Comparison of ENCODE assay signal across 37 cellular contexts in the genomic region with DNA sequence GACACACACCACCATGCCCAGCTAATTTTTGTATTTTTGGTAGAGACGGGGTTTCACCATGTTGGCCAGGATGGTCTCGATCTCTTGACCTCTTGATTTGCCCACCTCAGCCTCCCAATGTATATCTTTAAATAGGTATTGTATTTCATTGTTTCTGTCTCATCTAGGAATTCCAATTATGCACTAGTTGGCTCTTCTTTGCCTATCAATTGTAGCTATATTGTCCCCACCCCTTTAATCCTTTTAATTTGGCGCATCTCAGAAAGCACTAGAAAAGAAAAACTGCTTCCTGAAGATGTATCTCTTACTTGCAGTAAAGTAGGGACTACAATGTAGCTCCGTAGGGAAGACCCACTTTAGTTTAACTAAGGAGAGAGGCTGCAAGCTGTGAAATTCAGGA.
"Had no signal": no experiment of that assay in that cellular context is flagged by ENCODE, and none has a peak within 500 bp of the region (broad histone marks: within the 10 kb centered on the region; RNA-seq: fewer than 3 reads in every experiment).

No MANE protein-coding gene starts in this region.

- H3K9me3 ChIP-seq: adrenal gland, ascending aorta, breast epithelium had no signal

- H3K4me3 Mint-ChIP-seq: activated naive CD4-positive, alpha-beta T cell treated with anti-CD3 and anti-CD28 coated beads for 36 hours; activated naive CD4-positive, alpha-beta T cell treated with anti-CD3 and anti-CD28 coated beads, Interleukin-2, amount 10 ng/mL, durations not matched to agents 7 days and 5 days; activated naive CD4-positive, alpha-beta T cell treated with anti-CD3 and anti-CD28 coated beads, Interleukin-2, amount 50 U/mL, for 24 hours; activated naive CD8-positive, alpha-beta T cell; activated naive CD8-positive, alpha-beta T cell treated with anti-CD3 and anti-CD28 coated beads for 36 hours; activated naive CD8-positive, alpha-beta T cell treated with anti-CD3 and anti-CD28 coated beads, Interleukin-2, amount 10 ng/mL, durations not matched to agents 7 days and 5 days; activated naive CD8-positive, alpha-beta T cell treated with anti-CD3 and anti-CD28 coated beads, Interleukin-2, amount 50 U/mL, for 24 hours; activated T-cell treated with anti-CD3 and anti-CD28 coated beads, Interleukin-2, amount 50 U/mL, for 24 hours; activated T-cell treated with anti-CD3 and anti-CD28 coated beads, Interleukin-2, amount 50 U/mL, for 4 hours; activated T-cell treated with anti-CD3 and anti-CD28 coated beads, Interleukin-2, amount 50 U/mL, for 72 hours; activated T-helper 1 cell treated with anti-CD3 and anti-CD28 coated beads, Interleukin-12 subunit alpha, Interleukin-12 subunit beta, Interleukin-2, Interleukin-4 antibody, amounts not matched to agents 30 ng/mL and 10 ng/mL and 1 ng/mL, durations not matched to agents 14 hours and 24 hours and 36 hours; activated T-helper 17 cell treated with anti-CD3 and anti-CD28 coated beads, Interleukin-2, amount 50 U/mL, for 72 hours; brain; central memory CD8-positive, alpha-beta T cell had no signal

- H3K4me1 ChIP-seq: adrenal gland, ascending aorta, breast epithelium had no signal

- H3K4me1 Mint-ChIP-seq: activated naive CD8-positive, alpha-beta T cell treated with anti-CD3 and anti-CD28 coated beads for 36 hours; brain; central memory CD8-positive, alpha-beta T cell had no signal

- H3K27me3 Mint-ChIP-seq: activated naive CD4-positive, alpha-beta T cell treated with anti-CD3 and anti-CD28 coated beads, Interleukin-2, amount 10 ng/mL, durations not matched to agents 7 days and 5 days; activated naive CD4-positive, alpha-beta T cell treated with anti-CD3 and anti-CD28 coated beads, Interleukin-2, amount 50 U/mL, for 24 hours; activated naive CD8-positive, alpha-beta T cell; activated naive CD8-positive, alpha-beta T cell treated with anti-CD3 and anti-CD28 coated beads for 36 hours; activated naive CD8-positive, alpha-beta T cell treated with anti-CD3 and anti-CD28 coated beads, Interleukin-2, amount 10 ng/mL, durations not matched to agents 7 days and 5 days; activated naive CD8-positive, alpha-beta T cell treated with anti-CD3 and anti-CD28 coated beads, Interleukin-2, amount 50 U/mL, for 24 hours; activated T-cell treated with anti-CD3 and anti-CD28 coated beads, Interleukin-2, amount 50 U/mL, for 24 hours; activated T-helper 17 cell treated with anti-CD3 and anti-CD28 coated beads, Interleukin-2, amount 50 U/mL, for 72 hours; brain; central memory CD8-positive, alpha-beta T cell had no signal

- H3K27ac Mint-ChIP-seq: activated naive CD4-positive, alpha-beta T cell treated with anti-CD3 and anti-CD28 coated beads for 36 hours; activated naive CD4-positive, alpha-beta T cell treated with anti-CD3 and anti-CD28 coated beads, Interleukin-2, amount 10 ng/mL, durations not matched to agents 7 days and 5 days; activated naive CD4-positive, alpha-beta T cell treated with anti-CD3 and anti-CD28 coated beads, Interleukin-2, amount 50 U/mL, for 24 hours; activated naive CD4-positive, alpha-beta T cell treated with anti-CD3 and anti-CD28 coated beads, Interleukin-2, amount 50 U/mL, for 72 hours; activated naive CD8-positive, alpha-beta T cell; activated naive CD8-positive, alpha-beta T cell treated with anti-CD3 and anti-CD28 coated beads for 36 hours; activated naive CD8-positive, alpha-beta T cell treated with anti-CD3 and anti-CD28 coated beads, Interleukin-2, amount 10 ng/mL, durations not matched to agents 7 days and 5 days; activated naive CD8-positive, alpha-beta T cell treated with anti-CD3 and anti-CD28 coated beads, Interleukin-2, amount 50 U/mL, for 24 hours; activated T-cell treated with anti-CD3 and anti-CD28 coated beads, Interleukin-2, amount 50 U/mL, for 24 hours; activated T-cell treated with anti-CD3 and anti-CD28 coated beads, Interleukin-2, amount 50 U/mL, for 72 hours; activated T-helper 1 cell treated with anti-CD3 and anti-CD28 coated beads, Interleukin-12 subunit alpha, Interleukin-12 subunit beta, Interleukin-2, Interleukin-4 antibody, amounts not matched to agents 30 ng/mL and 10 ng/mL and 1 ng/mL, durations not matched to agents 14 hours and 24 hours and 36 hours; activated T-helper 17 cell treated with anti-CD3 and anti-CD28 coated beads, Interleukin-2, amount 50 U/mL, for 72 hours; activated T-helper 2 cell treated with anti-CD3 and anti-CD28 coated beads, Interferon-gamma antibody, Interleukin-2, Interleukin-4, amounts not matched to agents 10 μg/mL and 5 μg/mL and 100 μg/mL, durations not matched to agents 14 hours and 24 hours and 36 hours; brain had no signal

- H3K4me3 ChIP-seq: adrenal gland, ascending aorta, breast epithelium, cardiac muscle cell had no signal

- H3K36me3 ChIP-seq: adrenal gland, brain microvascular endothelial cell, breast epithelium, cardiac muscle cell had no signal

- H3K9me3 Mint-ChIP-seq: activated naive CD4-positive, alpha-beta T cell treated with anti-CD3 and anti-CD28 coated beads for 36 hours; activated naive CD4-positive, alpha-beta T cell treated with anti-CD3 and anti-CD28 coated beads, Interleukin-2, amount 10 ng/mL, durations not matched to agents 7 days and 5 days; activated naive CD4-positive, alpha-beta T cell treated with anti-CD3 and anti-CD28 coated beads, Interleukin-2, amount 50 U/mL, for 24 hours; activated naive CD4-positive, alpha-beta T cell treated with anti-CD3 and anti-CD28 coated beads, Interleukin-2, amount 50 U/mL, for 72 hours; activated naive CD8-positive, alpha-beta T cell treated with anti-CD3 and anti-CD28 coated beads for 36 hours; activated naive CD8-positive, alpha-beta T cell treated with anti-CD3 and anti-CD28 coated beads, Interleukin-2, amount 10 ng/mL, durations not matched to agents 7 days and 5 days; activated naive CD8-positive, alpha-beta T cell treated with anti-CD3 and anti-CD28 coated beads, Interleukin-2, amount 50 U/mL, for 24 hours; activated T-cell treated with anti-CD3 and anti-CD28 coated beads, Interleukin-2, amount 50 U/mL, for 24 hours; activated T-cell treated with anti-CD3 and anti-CD28 coated beads, Interleukin-2, amount 50 U/mL, for 4 hours; activated T-cell treated with anti-CD3 and anti-CD28 coated beads, Interleukin-2, amount 50 U/mL, for 72 hours; activated T-helper 1 cell treated with anti-CD3 and anti-CD28 coated beads, Interleukin-12 subunit alpha, Interleukin-12 subunit beta, Interleukin-2, Interleukin-4 antibody, amounts not matched to agents 30 ng/mL and 10 ng/mL and 1 ng/mL, durations not matched to agents 14 hours and 24 hours and 36 hours; activated T-helper 17 cell treated with anti-CD3 and anti-CD28 coated beads, Interleukin-2, amount 50 U/mL, for 72 hours; activated T-helper 2 cell treated with anti-CD3 and anti-CD28 coated beads, Interferon-gamma antibody, Interleukin-2, Interleukin-4, amounts not matched to agents 10 μg/mL and 5 μg/mL and 100 μg/mL, durations not matched to agents 14 hours and 24 hours and 36 hours; central memory CD8-positive, alpha-beta T cell had no signal

- H3K27me3 ChIP-seq: adrenal gland, ascending aorta, brain microvascular endothelial cell, breast epithelium, cardiac muscle cell had no signal

- DNase-seq: activated effector memory CD4-positive, alpha-beta T cell treated with anti-CD3 and anti-CD28 coated beads, Interleukin-2, amount 50 U/mL, for 16 hours; activated effector memory CD4-positive, alpha-beta T cell treated with Interleukin-2 at 50 U/mL for 16 hours; activated gamma-delta T cell; activated gamma-delta T cell treated with Interleukin-2 at 50 U/mL for 16 hours; activated naive CD4-positive, alpha-beta T cell; activated naive CD4-positive, alpha-beta T cell treated with anti-CD3 and anti-CD28 coated beads for 36 hours; activated naive CD4-positive, alpha-beta T cell treated with anti-CD3 and anti-CD28 coated beads, Interleukin-2, amount 10 ng/mL, durations not matched to agents 7 days and 5 days; activated naive CD4-positive, alpha-beta T cell treated with anti-CD3 and anti-CD28 coated beads, Interleukin-2, amount 50 U/mL, for 16 hours; activated naive CD4-positive, alpha-beta T cell treated with Interleukin-2 at 50 U/mL for 16 hours; activated naive CD8-positive, alpha-beta T cell treated with anti-CD3 and anti-CD28 coated beads for 36 hours; activated naive CD8-positive, alpha-beta T cell treated with anti-CD3 and anti-CD28 coated beads, Interleukin-2, amount 10 ng/mL, durations not matched to agents 7 days and 5 days; activated naive CD8-positive, alpha-beta T cell treated with anti-CD3 and anti-CD28 coated beads, Interleukin-2, amount 50 U/mL, for 24 hours; activated T-cell treated with anti-CD3 and anti-CD28 coated beads, Interleukin-2, amount 50 U/mL, for 1 hour; activated T-cell treated with anti-CD3 and anti-CD28 coated beads, Interleukin-2, amount 50 U/mL, for 24 hours; activated T-cell treated with anti-CD3 and anti-CD28 coated beads, Interleukin-2, amount 50 U/mL, for 4 hours; activated T-cell treated with anti-CD3 and anti-CD28 coated beads, Interleukin-2, amount 50 U/mL, for 48 hours; activated T-cell treated with anti-CD3 and anti-CD28 coated beads, Interleukin-2, amount 50 U/mL, for 72 hours; adrenal gland; amniotic stem cell; amygdala; anterior cingulate cortex; aorta; brain microvascular endothelial cell; caudate nucleus; central memory CD4-positive, alpha-beta T cell; cerebellar nuclear complex had no signal

- H3K27ac ChIP-seq: adrenal gland, ascending aorta, brain microvascular endothelial cell, breast epithelium, cardiac muscle cell had no signal

- ATAC-seq: activated naive CD4-positive, alpha-beta T cell treated with anti-CD3 and anti-CD28 coated beads, Interleukin-2, amount 50 U/mL, for 72 hours; activated naive CD8-positive, alpha-beta T cell treated with anti-CD3 and anti-CD28 coated beads, Interleukin-2, amount 50 U/mL, for 24 hours; activated T-cell treated with anti-CD3 and anti-CD28 coated beads, Interleukin-2, amount 50 U/mL, for 4 hours; activated T-cell treated with anti-CD3 and anti-CD28 coated beads, Interleukin-2, amount 50 U/mL, for 72 hours; activated T-helper 17 cell treated with anti-CD3 and anti-CD28 coated beads, Interleukin-2, amount 50 U/mL, for 72 hours had no signal

- H3K36me3 Mint-ChIP-seq: activated naive CD4-positive, alpha-beta T cell treated with anti-CD3 and anti-CD28 coated beads, Interleukin-2, amount 10 ng/mL, durations not matched to agents 7 days and 5 days; activated naive CD4-positive, alpha-beta T cell treated with anti-CD3 and anti-CD28 coated beads, Interleukin-2, amount 50 U/mL, for 72 hours; activated naive CD8-positive, alpha-beta T cell; activated naive CD8-positive, alpha-beta T cell treated with anti-CD3 and anti-CD28 coated beads for 36 hours had no signal
